ENCODE assay signal across 28 cellular contexts in the genomic region with DNA sequence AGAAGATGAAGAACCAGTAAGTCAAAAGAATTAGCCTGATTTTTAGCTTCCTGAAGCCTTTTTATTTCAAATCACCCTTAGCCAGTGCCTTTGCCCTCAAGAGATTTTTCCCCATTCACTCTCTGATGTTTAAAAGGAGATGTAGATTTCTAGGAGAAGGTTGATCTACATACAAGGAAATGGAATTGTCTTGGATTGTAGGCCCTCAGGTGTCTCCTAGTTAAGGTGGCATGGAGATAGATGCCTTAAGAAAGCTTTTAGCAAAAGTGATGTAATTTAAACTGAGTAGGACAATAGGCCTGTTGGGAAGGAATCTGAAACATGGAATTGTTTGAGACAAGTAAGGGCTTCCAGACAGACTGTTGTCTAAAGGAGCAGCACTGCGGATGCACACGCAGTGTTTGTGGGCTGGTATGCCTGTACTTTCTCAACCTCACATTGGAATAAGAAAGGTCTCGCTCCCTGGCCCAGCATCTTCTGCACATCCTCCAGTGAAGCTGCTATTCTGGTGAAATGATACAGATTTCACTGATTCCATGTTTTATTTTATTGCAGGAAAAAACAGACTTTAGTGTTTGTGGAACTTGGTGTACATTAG.
DNase-seq lines count a peak whose midpoint lies in the region; ATAC-seq, FAIRE-seq and TF ChIP-seq lines count a peak whose summit lies in the region.
"Had no signal": no experiment of that assay in that cellular context is flagged by ENCODE, and none has a peak within 500 bp of the region (broad histone marks: within the 10 kb centered on the region; RNA-seq: fewer than 3 reads in every experiment).

No MANE protein-coding gene starts in this region.

- TF ChIP-seq RAD21 in K562 (CRISPR knock-in tag; conservative IDR thresholded peaks at IDR 0.05 in 1 of 2, IDR thresholded peaks at IDR 0.05 in 1 of 2), result no peak

- no peak overlapping the region for H3K4me2 ChIP-seq in K562 (ENCODE audit: insufficient read depth, low read length)
- H3K4me2 ChIP-seq in neuronal stem cell (ENCODE audit: insufficient read depth, low read length, poor library complexity, severe bottlenecking), result no peak overlapping the region
- H3K4me2 ChIP-seq in MM.1S (ENCODE audit: low read depth, low read length), result no peak overlapping the region
- H3K4me2 ChIP-seq: SK-N-SH had no signal

- H3K4me1 ChIP-seq in HUES6 (ENCODE audit: control insufficient read depth, insufficient read depth, low read length) (peaks cover 27% of the 10 kb centered on the region), K562 (replicated peaks in 1 of 2; ENCODE audit: control insufficient read depth in 2 of 2, insufficient read depth in 2 of 2, low read length in 2 of 2) (no peaks in the 10 kb centered on the region), iPS-20b (ENCODE audit: insufficient read depth, low read length) (peaks cover 23% of the 10 kb centered on the region), neuronal stem cell (ENCODE audit: control insufficient read depth in 2 of 2, insufficient read depth in 1 of 2, low read depth in 1 of 2, low read length in 2 of 2) (peaks cover 8 to 10% of the 10 kb centered on the region in 2 donors), MM.1S (ENCODE audit: low read length) (no peaks in the 10 kb centered on the region)

- no peak for FAIRE-seq in K562 (lab: Jason Lieb, UNC)
- FAIRE-seq: GM12878, HepG2 had no signal

- no peaks in the 10 kb centered on the region for H3K9me2 ChIP-seq in MM.1S (replicated peaks; ENCODE audit: insufficient read depth, low read length)
- H3K9me2 ChIP-seq: SK-N-SH had no signal

- no peak overlapping the region for H3K9ac ChIP-seq in HUES6 (ENCODE audit: low read length)
- H3K9ac ChIP-seq in K562 (ENCODE audit: insufficient read depth in 1 of 2, low read depth in 2 of 2, low read length in 2 of 2), result no peak overlapping the region
- 0 out of 2 replicates have a peak overlapping the region, but pooled peaks have one; percentile 4 for H3K9ac ChIP-seq in iPS-20b (ENCODE audit: low read depth, low read length)
- H3K9ac ChIP-seq in neuronal stem cell (ENCODE audit: low read depth, low read length, poor library complexity), result no peak overlapping the region
- no peak overlapping the region for H3K9ac ChIP-seq in MM.1S (ENCODE audit: low read length)
- H3K9ac ChIP-seq: SK-N-SH had no signal

- ATAC-seq in K562, result no peak
- ATAC-seq: CD8-positive, alpha-beta T cell; GM12878; HepG2; PC-3 had no signal

- BruUV-seq in K562 (replicated peaks; lab: Mats Ljungman, UMichigan), result no TSS peak

- POLR2A ChIA-PET in K562 (lab: Yijun Ruan, JAX), result interaction anchor here (1.0 kb wide), 1 partner anchor 20 kb away, joined by 4 read pairs; no protein-coding TSS in a partner anchor

- TF ChIP-seq CTCF in K562 (IDR thresholded peaks at IDR 0.05 in 2 of 3, conservative IDR thresholded peaks at IDR 0.05 in 1 of 3; ENCODE audit: insufficient read depth in 2 of 3, low read depth in 1 of 3, low read length in 3 of 3) (no peak), MM.1S (IDR thresholded peaks at IDR 0.05; ENCODE audit: low read length) (no peak)

- H3K18ac ChIP-seq in neuronal stem cell (ENCODE audit: low read length), result no peak overlapping the region

- DNase-seq in K562 (ENCODE audit: extremely low read depth in 1 of 4, low spot score in 3 of 4), result no peak
- DNase-seq in neuronal stem cell (ENCODE audit: low spot score), result no peak
- DNase-seq in activated T-cell treated with anti-CD3 and anti-CD28 coated beads for 4 hours, result no peak
- no peak for DNase-seq in stimulated activated CD4-positive, alpha-beta T cell treated with anti-CD3 and anti-CD28 coated beads, Interleukin-15, amount 100 ng/mL, for 24 hours
- no peak for DNase-seq in MM.1S
- DNase-seq: CD8-positive, alpha-beta T cell; DMS 273 treated with DMSO at 0.1 percent for 48 hours; DMS79; EL; GDM1; Kasumi-1; MV-4-11; NCI-H1105 treated with DMSO at 0.1 percent for 48 hours; NCI-H146; NCI-H1930; NCI-H2107; NCI-H524 treated with DMSO at 0.1 percent for 48 hours; NCI-H82; NK-92 treated with Interleukin-12 subunit alpha and Interleukin-12 subunit beta, amount 100 ng/mL, for 24 hours; PC-3; SK-N-SH; SW 1271 had no signal

- no peak overlapping the region for H4K8ac ChIP-seq in neuronal stem cell (ENCODE audit: low read depth, low read length)

- H3K23ac ChIP-seq in neuronal stem cell (ENCODE audit: low read depth, low read length, poor library complexity), result no peak overlapping the region

- no peak overlapping the region for H4K91ac ChIP-seq in neuronal stem cell (ENCODE audit: low read depth, low read length, poor library complexity)

- H3K14ac ChIP-seq in neuronal stem cell (ENCODE audit: low read length), result no peak overlapping the region

- intact Hi-C loops in K562 (cut with micrococcal nuclease), result no loop called here

- H2AK5ac ChIP-seq in neuronal stem cell (ENCODE audit: low read depth, low read length), result no peak overlapping the region

- TF ChIP-seq POLR2A in K562 (conservative IDR thresholded peaks at IDR 0.05), result no peak

- TF ChIP-seq EP300 in K562 (IDR thresholded peaks at IDR 0.05; ENCODE audit: low read length), result no peak

- H3K27me3 ChIP-seq in HUES6 (ENCODE audit: control insufficient read depth, insufficient read depth, low read length), result no peaks in the 10 kb centered on the region
- peaks cover 27 to 34% of the 10 kb centered on the region in 2 experiments for H3K27me3 ChIP-seq in K562 (ENCODE audit: control insufficient read depth in 2 of 2, insufficient read depth in 2 of 2, low read length in 2 of 2)
- H3K27me3 ChIP-seq in iPS-20b (ENCODE audit: insufficient read depth, low read length), result no peaks in the 10 kb centered on the region
- H3K27me3 ChIP-seq in neuronal stem cell (ENCODE audit: control insufficient read depth in 3 of 3, insufficient read depth in 3 of 3, low read depth in 1 of 3, low read length in 3 of 3), result no peaks in the 10 kb centered on the region
- H3K27me3 ChIP-seq in MM.1S (replicated peaks; ENCODE audit: insufficient read depth, low read length), result no peaks in the 10 kb centered on the region

- H3K36me3 ChIP-seq in HUES6 (ENCODE audit: control insufficient read depth, insufficient read depth, low read length) (peaks cover 22% of the 10 kb centered on the region), K562 (ENCODE audit: control insufficient read depth, insufficient read depth, low read length) (no peaks in the 10 kb centered on the region), iPS-20b (ENCODE audit: insufficient read depth, low read depth, low read length) (peaks cover 34% of the 10 kb centered on the region), neuronal stem cell (replicated peaks in 1 of 2; ENCODE audit: control insufficient read depth in 2 of 2, insufficient read depth in 2 of 2, low read length in 2 of 2) (peaks cover 12 to 36% of the 10 kb centered on the region in 2 donors), MM.1S (replicated peaks; ENCODE audit: insufficient read depth, low read length) (no peaks in the 10 kb centered on the region)

- H3F3A ChIP-seq in MM.1S (ENCODE audit: insufficient read depth, low read length), result no peaks in the 10 kb centered on the region

- H3K9me3 ChIP-seq in HUES6 (ENCODE audit: control insufficient read depth, insufficient read depth, low read depth, low read length) (no peaks in the 10 kb centered on the region), K562 (replicated peaks; ENCODE audit: control insufficient read depth, insufficient read depth, low read depth, low read length) (no peaks in the 10 kb centered on the region), iPS-20b (ENCODE audit: insufficient read depth, low read depth, low read length) (no peaks in the 10 kb centered on the region), neuronal stem cell (replicated peaks in 1 of 2; ENCODE audit: control insufficient read depth in 2 of 2, insufficient read depth in 1 of 2, low read depth in 1 of 2, low read length in 2 of 2) (no peaks in the 10 kb centered on the region), MM.1S (replicated peaks; ENCODE audit: insufficient read depth, low read length) (no peaks in the 10 kb centered on the region)
- H3K9me3 ChIP-seq: HAP-1, SK-N-SH had no signal

- peaks cover 2% of the 10 kb centered on the region for H3K79me1 ChIP-seq in neuronal stem cell (ENCODE audit: low read depth, low read length)

- H2BK120ac ChIP-seq in neuronal stem cell (ENCODE audit: low read depth, low read length), result no peak overlapping the region

- H3K4ac ChIP-seq in neuronal stem cell (ENCODE audit: low read length), result no peak overlapping the region

- no peaks in the 10 kb centered on the region for H4K20me1 ChIP-seq in K562 (replicated peaks; ENCODE audit: control insufficient read depth, insufficient read depth, low read length)
- no peaks in the 10 kb centered on the region for H4K20me1 ChIP-seq in MM.1S (ENCODE audit: insufficient read depth, low read length)

- in situ Hi-C loops in K562 (cut with MboI), result loop anchor here (10.0 kb wide), 1 partner anchor 579 kb away; no protein-coding TSS in a partner anchor

- H3K4me3 ChIP-seq in HUES6 (ENCODE audit: low read depth, low read length) (no peak overlapping the region), K562 (no peak overlapping the region), iPS-20b (ENCODE audit: low read length) (no peak overlapping the region), neuronal stem cell (ENCODE audit: low read length in 2 of 2) (no peak overlapping the region), MM.1S (ENCODE audit: low read length) (no peak overlapping the region)
- H3K4me3 ChIP-seq: GM12878, HAP-1 had no signal

- H2BK5ac ChIP-seq in neuronal stem cell (ENCODE audit: low read length), result no peak overlapping the region

- H3K27ac ChIP-seq in HUES6 (ENCODE audit: low read depth, low read length), result 0 out of 2 replicates have a peak overlapping the region, but pooled peaks have one; percentile 2
- H3K27ac ChIP-seq in K562 (ENCODE audit: extremely low read depth, low read depth, low read length), result no peak overlapping the region
- H3K27ac ChIP-seq in iPS-20b (ENCODE audit: low read length), result no peak overlapping the region
- H3K27ac ChIP-seq in neuronal stem cell (replicated peaks; ENCODE audit: low read length), result peak overlapping the region; percentile 51
- H3K27ac ChIP-seq in MM.1S (ENCODE audit: low read length), result no peak overlapping the region
- H3K27ac ChIP-seq: C4-2B had no signal

- H3K79me2 ChIP-seq in K562 (ENCODE audit: control insufficient read depth, insufficient read depth, low read length) (no peaks in the 10 kb centered on the region), MM.1S (ENCODE audit: low read length) (no peaks in the 10 kb centered on the region)

- H2AFZ ChIP-seq in K562 (ENCODE audit: low read depth, low read length), result no peak overlapping the region
- H2AFZ ChIP-seq in neuronal stem cell (ENCODE audit: low read length), result no peak overlapping the region
- H2AFZ ChIP-seq in MM.1S (ENCODE audit: low read length), result no peak overlapping the region

- no peaks in the 10 kb centered on the region for H3K9me1 ChIP-seq in K562 (ENCODE audit: control insufficient read depth, insufficient read depth, low read length)

- 4% methylated on average over 3 of the region's 3 CpGs for WGBS in K562 (ENCODE audit: insufficient coverage, low coverage, missing lambda C conversion rate)
- WGBS in neuronal stem cell (ENCODE audit: extremely low coverage in 2 of 2, insufficient read length in 2 of 2, insufficient replicate concordance in 1 of 2), 2 donors, result no CpG with 5 or more reads among the region's 3 CpGs

- H2BK15ac ChIP-seq in neuronal stem cell (ENCODE audit: low read length), result no peak overlapping the region

- no peak overlapping the region for H2BK12ac ChIP-seq in neuronal stem cell (ENCODE audit: low read length)

- CTCF ChIA-PET in K562 (lab: Yijun Ruan, JAX; ENCODE audit: low intra/inter-chr PET ratio), result interaction anchor here (0.7 kb wide), 1 partner anchor 87 kb away, joined by 3 read pairs; no protein-coding TSS in a partner anchor

Comparison
In these comparisons a context has a peak if more than half of its experiments do, and no peak if none do; other contexts are left out.
1. H3K27ac ChIP-seq: peak in HUES6 (single experiment) and neuronal stem cell (single experiment); none in K562 (single experiment), iPS-20b (single experiment) and MM.1S (single experiment).